ENCODE assay signal across 9 cellular contexts in the genomic region with DNA sequence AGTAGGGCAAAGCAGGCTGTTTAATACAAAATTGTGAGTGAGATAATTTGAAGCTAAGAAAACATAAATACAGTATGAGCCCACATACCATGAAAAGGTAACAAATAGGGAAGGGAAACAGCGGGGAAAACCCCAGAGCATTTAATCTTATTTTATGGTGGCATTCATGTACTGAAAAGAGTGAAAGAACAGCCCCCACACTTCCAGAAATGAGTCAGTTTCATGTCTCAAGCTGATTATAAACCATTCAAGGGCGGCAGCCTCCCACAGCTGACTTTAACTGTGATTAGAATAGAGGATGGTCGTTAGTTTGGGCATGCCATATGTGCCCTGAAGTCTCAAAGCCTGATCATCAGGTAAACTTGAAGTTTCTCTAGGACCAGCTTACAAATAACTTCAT.
DNase-seq lines count a peak whose midpoint lies in the region; ATAC-seq and TF ChIP-seq lines count a peak whose summit lies in the region.
"Had no signal": no experiment of that assay in that cellular context is flagged by ENCODE, and none has a peak within 500 bp of the region (broad histone marks: within the 10 kb centered on the region; RNA-seq: fewer than 3 reads in every experiment).

No MANE protein-coding gene starts in this region.

- no peak overlapping the region; the same call in 1 of the 2 replicates for H3K4me3 ChIP-seq in GM12865 (ENCODE audit: low read depth, low read length)

- no peaks in the 10 kb centered on the region for H3K4me1 Mint-ChIP-seq in type B pancreatic cell (ENCODE audit: unreplicated experiment)
- H3K4me1 Mint-ChIP-seq: activated naive CD8-positive, alpha-beta T cell treated with anti-CD3 and anti-CD28 coated beads, Interleukin-2, amount 10 ng/mL, durations not matched to agents 7 days and 5 days had no signal

- H3K36me3 Mint-ChIP-seq in type B pancreatic cell = no peaks in the 10 kb centered on the region
- H3K36me3 Mint-ChIP-seq: activated naive CD8-positive, alpha-beta T cell treated with anti-CD3 and anti-CD28 coated beads, Interleukin-2, amount 10 ng/mL, durations not matched to agents 7 days and 5 days had no signal

- H3K9me3 Mint-ChIP-seq in type B pancreatic cell = no peaks in the 10 kb centered on the region

- DNase-seq in GM12865 (ENCODE audit: low read depth) (peak; percentile 92), NCI-H524 (lab: John Stamatoyannopoulos, UW) (peak; percentile 64 to 85), type B pancreatic cell (ENCODE audit: extremely low spot score, unreplicated experiment) (no peak), EL (no peak), activated gamma-delta T cell (lab: John Stamatoyannopoulos, UW) (no peak)
- no peak for DNase-seq in NK-92 treated with Interleukin-12 subunit alpha and Interleukin-12 subunit beta, amount 100 ng/mL, for 24 hours (lab: John Stamatoyannopoulos, UW)
- DNase-seq: activated naive CD8-positive, alpha-beta T cell treated with anti-CD3 and anti-CD28 coated beads, Interleukin-2, amount 10 ng/mL, durations not matched to agents 7 days and 5 days had no signal

- TF ChIP-seq CTCF in GM12865 (IDR thresholded peaks at IDR 0.05; ENCODE audit: insufficient read depth, low read depth, low read length, missing control alignments) (no peak), type B pancreatic cell (conservative IDR thresholded peaks at IDR 0.05) (no peak)

- H3K27ac Mint-ChIP-seq in type B pancreatic cell = no peak overlapping the region
- H3K27ac Mint-ChIP-seq: activated naive CD8-positive, alpha-beta T cell treated with anti-CD3 and anti-CD28 coated beads, Interleukin-2, amount 10 ng/mL, durations not matched to agents 7 days and 5 days had no signal

- H3K27me3 Mint-ChIP-seq in type B pancreatic cell = peaks cover 6% of the 10 kb centered on the region
- H3K27me3 Mint-ChIP-seq: activated naive CD8-positive, alpha-beta T cell treated with anti-CD3 and anti-CD28 coated beads, Interleukin-2, amount 10 ng/mL, durations not matched to agents 7 days and 5 days had no signal

- H3K4me3 Mint-ChIP-seq in type B pancreatic cell = no peak overlapping the region
- H3K4me3 Mint-ChIP-seq: activated naive CD8-positive, alpha-beta T cell treated with anti-CD3 and anti-CD28 coated beads, Interleukin-2, amount 10 ng/mL, durations not matched to agents 7 days and 5 days had no signal

- ATAC-seq in GM19397 (IDR thresholded peaks at IDR 0.05; ENCODE audit: unreplicated experiment) = peak; percentile 98
- peak; percentile 95 for ATAC-seq in HG02884 (IDR thresholded peaks at IDR 0.05; ENCODE audit: unreplicated experiment)

Comparison
In these comparisons a context has a peak if more than half of its experiments do, and no peak if none do; other contexts are left out.
1. DNase-seq: peak in GM12865 (single experiment) and NCI-H524 (2 of 2); none in type B pancreatic cell (single experiment), EL (single experiment), activated gamma-delta T cell (single experiment) and NK-92 treated with Interleukin-12 subunit alpha and Interleukin-12 subunit beta, amount 100 ng/mL, for 24 hours (single experiment).